9 cellular contexts compared by ENCODE assay signal in the genomic region with DNA sequence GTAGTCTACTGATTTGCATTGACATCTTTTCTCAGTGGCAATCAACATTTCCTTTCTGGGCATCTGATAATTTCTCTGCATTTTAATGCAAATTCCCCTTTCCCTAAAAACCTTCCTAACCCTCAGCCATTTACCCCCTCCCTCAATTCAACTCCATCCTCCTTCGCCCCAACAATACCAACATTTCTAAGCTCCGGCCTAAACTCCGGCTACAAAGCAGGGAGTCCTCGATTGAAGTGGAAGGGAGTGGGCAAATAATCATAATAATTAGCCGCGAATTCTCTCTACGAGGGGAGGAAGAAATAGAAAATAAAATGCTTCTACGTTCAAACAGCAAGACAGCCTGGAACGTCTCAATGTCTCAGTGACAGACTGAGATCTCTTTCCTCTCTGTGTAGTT. TPM values are rescaled to one million over a fixed set of nuclear protein-coding genes. Genes with fewer than 3 reads are reported as not detected.
DNase-seq lines count a peak whose midpoint lies in the region; FAIRE-seq and TF ChIP-seq lines count a peak whose summit lies in the region.
"Had no signal": no experiment of that assay in that cellular context is flagged by ENCODE, and none has a peak within 500 bp of the region (broad histone marks: within the 10 kb centered on the region; RNA-seq: fewer than 3 reads in every experiment).

No MANE protein-coding gene starts in this region.

- no peaks in the 10 kb centered on the region for H3K27me3 ChIP-seq in OCI-LY1 (ENCODE audit: insufficient read depth, low read length)
- H3K27me3 ChIP-seq in prostate gland (replicated peaks; ENCODE audit: insufficient read depth): no peaks in the 10 kb centered on the region

- H3K9me3 ChIP-seq in OCI-LY1 (ENCODE audit: low read length) (no peaks in the 10 kb centered on the region), prostate gland (no peaks in the 10 kb centered on the region)

- no peaks in the 10 kb centered on the region for H3K79me2 ChIP-seq in OCI-LY1 (ENCODE audit: insufficient read depth, low read length)

- DNase-seq in GM12891 (ENCODE audit: insufficient read length, low spot score) (no peak), epithelial cell of esophagus (ENCODE audit: low read depth) (no peak), prostate gland (ENCODE audit: low spot score) (no peak), NCI-H128 (lab: John Stamatoyannopoulos, UW; ENCODE audit: unreplicated experiment) (no peak), T-helper 9 cell (no peak), GDM1 (lab: John Stamatoyannopoulos, UW) (no peak), CD1c-positive myeloid dendritic cell (ENCODE audit: extremely low spot score) (no peak)
- DNase-seq: NCI-H1436 treated with DMSO at 0.1 percent for 48 hours had no signal

- peak overlapping the region; percentile 78 for H3K4me3 ChIP-seq in OCI-LY1 (ENCODE audit: low read depth, low read length, poor library complexity, severe bottlenecking)
- peak overlapping the region; percentile 77 for H3K4me3 ChIP-seq in epithelial cell of esophagus (ENCODE audit: low read length)
- H3K4me3 ChIP-seq in prostate gland: peak overlapping the region; percentile 53 to 61

- 33% methylated on average over 9 of the region's 9 CpGs for WGBS in prostate gland

- no peak for TF ChIP-seq POLR2A in GM12891 (IDR thresholded peaks at IDR 0.05; ENCODE audit: low read depth, low read length)
- TF ChIP-seq POLR2A in prostate gland (IDR thresholded peaks at IDR 0.05): no peak

- H3K4me1 ChIP-seq in OCI-LY1 (ENCODE audit: insufficient read depth, low read length, severe bottlenecking): peaks cover 75% of the 10 kb centered on the region
- H3K4me1 ChIP-seq in prostate gland (replicated peaks): no peaks in the 10 kb centered on the region

- intact Hi-C loops in prostate gland (cut with DNase I): no loop called here

- no peaks in the 10 kb centered on the region for H3F3A ChIP-seq in OCI-LY1 (ENCODE audit: insufficient read depth, low read length)

- peaks cover 9% of the 10 kb centered on the region; the same call in 1 of the 2 replicates for H3K36me3 ChIP-seq in OCI-LY1 (ENCODE audit: insufficient read depth, low read length)
- H3K36me3 ChIP-seq in prostate gland: no peaks in the 10 kb centered on the region

- no peaks in the 10 kb centered on the region for H4K20me1 ChIP-seq in OCI-LY1 (ENCODE audit: insufficient read depth, low read length)

- H3K27ac ChIP-seq in OCI-LY1 (ENCODE audit: low read depth, low read length, poor library complexity, severe bottlenecking): no peak overlapping the region
- peak overlapping the region; percentile 81 to 82 for H3K27ac ChIP-seq in prostate gland

- peak; percentile 43 for FAIRE-seq in GM12891 (lab: Jason Lieb, UNC)

- H3K9me2 ChIP-seq in OCI-LY1 (ENCODE audit: low read depth, low read length): no peaks in the 10 kb centered on the region

- peak overlapping the region; percentile 65; the same call in 1 of the 2 replicates for H3K9ac ChIP-seq in OCI-LY1 (ENCODE audit: low read length)

- H2AFZ ChIP-seq in OCI-LY1 (ENCODE audit: low read length): no peak overlapping the region

- H3K4me2 ChIP-seq in OCI-LY1 (ENCODE audit: low read length): peak overlapping the region; percentile 96

- TF ChIP-seq CTCF in OCI-LY1 (IDR thresholded peaks at IDR 0.05; ENCODE audit: low read length) (no peak), epithelial cell of esophagus (IDR thresholded peaks at IDR 0.05; ENCODE audit: insufficient read depth, low read depth, low read length, missing control alignments) (no peak), prostate gland (IDR thresholded peaks at IDR 0.05) (no peak)

TF ChIP-seq in GM12891, 5 proteins besides CTCF, POLR2A, EP300 and RAD21:
- no peak for TF ChIP-seq POU2F2 (IDR thresholded peaks at IDR 0.05; ENCODE audit: low read depth, low read length)
- TF ChIP-seq SPI1 (IDR thresholded peaks at IDR 0.05; ENCODE audit: low read depth, low read length): no peak
- TF ChIP-seq POLR2AphosphoS5 (IDR thresholded peaks at IDR 0.05; ENCODE audit: low read depth, low read length): no peak

RNA-seq across cellular contexts. Expression of a gene that starts 4.6 kb away (rescaled TPM):
- 10.6 TPM for polyA plus RNA-seq in GM12891 (2012; ENCODE audit: low read depth, missing spikeins)
- 10 to 100 TPM; 14.6 to 22.2 TPM for total RNA-seq in prostate gland
